In genomic region chr14:95294834-95295599, GRCh38 we compare ENCODE assay signal across 12 cellular contexts. TPM values are rescaled to one million over a fixed set of nuclear protein-coding genes. Genes with fewer than 3 reads are reported as not detected.
A peak's percentile ranks its signal among the peaks of the same experiment; 100 is the strongest.
DNase-seq lines count a peak whose midpoint lies in the region; ATAC-seq, FAIRE-seq and TF ChIP-seq lines count a peak whose summit lies in the region.
"Had no signal": no experiment of that assay in that cellular context is flagged by ENCODE, and none has a peak within 500 bp of the region (broad histone marks: within the 10 kb centered on the region; RNA-seq: fewer than 3 reads in every experiment).

No MANE protein-coding gene starts in this region.

- CTCF ChIA-PET in Calu3 (lab: Charles Lee) = interaction anchor here (0.6 to 1.0 kb wide), 2 partner anchors 11 to 83 kb away, joined by 3 read pairs; no protein-coding TSS in a partner anchor

- H3K27me3 Mint-ChIP-seq in Calu3 (ENCODE audit: unreplicated experiment) = no peaks in the 10 kb centered on the region

- no peak overlapping the region for H3K4me3 ChIP-seq in neuronal stem cell (ENCODE audit: low read length in 2 of 2)

- H3K27ac ChIP-seq in neuronal stem cell (replicated peaks; ENCODE audit: low read length) = no peak overlapping the region

- no peak overlapping the region for H2AK5ac ChIP-seq in neuronal stem cell (ENCODE audit: low read depth, low read length)

- H3K9me3 ChIP-seq in neuronal stem cell (replicated peaks in 1 of 2; ENCODE audit: control insufficient read depth in 2 of 2, insufficient read depth in 1 of 2, low read depth in 1 of 2, low read length in 2 of 2) = peaks cover 1 to 6% of the 10 kb centered on the region in 2 donors

- H4K8ac ChIP-seq in neuronal stem cell (ENCODE audit: low read depth, low read length) = no peak overlapping the region

- FAIRE-seq in HTR-8/SVneo (lab: Jason Lieb, UNC) = no peak
- FAIRE-seq: colon had no signal

- peak overlapping the region; percentile 60 for H3K27ac Mint-ChIP-seq in Calu3 (ENCODE audit: unreplicated experiment)
- H3K27ac Mint-ChIP-seq: nephron progenitor cell had no signal

- H3K36me3 ChIP-seq in neuronal stem cell (replicated peaks in 1 of 2; ENCODE audit: control insufficient read depth in 2 of 2, insufficient read depth in 2 of 2, low read length in 2 of 2) = no peaks in the 10 kb centered on the region

- H3K4me1 ChIP-seq in neuronal stem cell (ENCODE audit: control insufficient read depth in 2 of 2, insufficient read depth in 1 of 2, low read depth in 1 of 2, low read length in 2 of 2) = peaks cover 0 to 2% of the 10 kb centered on the region in 2 donors

- no peak overlapping the region for H2BK15ac ChIP-seq in neuronal stem cell (ENCODE audit: low read length)

- WGBS in neuronal stem cell (ENCODE audit: extremely low coverage in 2 of 2, insufficient read length in 2 of 2, insufficient replicate concordance in 1 of 2), 2 donors = no CpG with 5 or more reads among the region's 9 CpGs

- H2BK12ac ChIP-seq in neuronal stem cell (ENCODE audit: low read length) = no peak overlapping the region

- H2AFZ ChIP-seq in neuronal stem cell (ENCODE audit: low read length) = no peak overlapping the region

- no TSS peak for BruUV-seq in Calu3 (replicated peaks; lab: Mats Ljungman, UMichigan)

- H3K27me3 ChIP-seq in neuronal stem cell (ENCODE audit: control insufficient read depth in 3 of 3, insufficient read depth in 3 of 3, low read depth in 1 of 3, low read length in 3 of 3) = no peaks in the 10 kb centered on the region

- no peak for ATAC-seq in HG03095 (IDR thresholded peaks at IDR 0.05; ENCODE audit: unreplicated experiment)

- no peak for TF ChIP-seq CTCF in Calu3 (IDR thresholded peaks at IDR 0.05; ENCODE audit: unreplicated experiment)

- H3K79me1 ChIP-seq in neuronal stem cell (ENCODE audit: low read depth, low read length) = peaks cover 1% of the 10 kb centered on the region

- DNase-seq in Calu3 = peak; percentile 80
- peak; percentile 60 for DNase-seq in NCI-H345 (lab: John Stamatoyannopoulos, UW)
- DNase-seq in dermis blood vessel endothelial cell = peak; percentile 83
- no peak for DNase-seq in neuronal stem cell (ENCODE audit: low spot score)
- no peak for DNase-seq in medulla oblongata (ENCODE audit: extremely low spot score)
- no peak for DNase-seq in HUDEP-2 (lab: John Stamatoyannopoulos, UW; ENCODE audit: unreplicated experiment in 76 of 76)
- DNase-seq in HTR-8/SVneo (ENCODE audit: insufficient read length, low spot score) = no peak
- DNase-seq: COR-L47, KBM-7, nephron progenitor cell had no signal

- no peak overlapping the region for H3K23ac ChIP-seq in neuronal stem cell (ENCODE audit: low read depth, low read length, poor library complexity)

- no peak overlapping the region for H4K91ac ChIP-seq in neuronal stem cell (ENCODE audit: low read depth, low read length, poor library complexity)

- H3K14ac ChIP-seq in neuronal stem cell (ENCODE audit: low read length) = no peak overlapping the region

- no peak overlapping the region for H3K9ac ChIP-seq in neuronal stem cell (ENCODE audit: low read depth, low read length, poor library complexity)

- H3K4ac ChIP-seq in neuronal stem cell (ENCODE audit: low read length) = no peak overlapping the region

- H3K4me3 Mint-ChIP-seq in Calu3 (ENCODE audit: low read depth, unreplicated experiment) = peak overlapping the region; percentile 31
- H3K4me3 Mint-ChIP-seq: nephron progenitor cell had no signal

- H3K18ac ChIP-seq in neuronal stem cell (ENCODE audit: low read length) = peak overlapping the region; percentile 16

- intact Hi-C loops in Calu3 (cut with micrococcal nuclease; ENCODE audit: unreplicated experiment) = no loop called here

- no peak overlapping the region for H3K4me2 ChIP-seq in neuronal stem cell (ENCODE audit: insufficient read depth, low read length, poor library complexity, severe bottlenecking)

- peaks cover 37% of the 10 kb centered on the region for H3K36me3 Mint-ChIP-seq in Calu3 (ENCODE audit: insufficient read depth, unreplicated experiment)

- peaks cover 6% of the 10 kb centered on the region for H3K9me3 Mint-ChIP-seq in Calu3 (ENCODE audit: low read depth, unreplicated experiment)

- H2BK5ac ChIP-seq in neuronal stem cell (ENCODE audit: low read length) = no peak overlapping the region

- no peak overlapping the region for H2BK120ac ChIP-seq in neuronal stem cell (ENCODE audit: low read depth, low read length)

- peaks cover 70% of the 10 kb centered on the region for H3K4me1 Mint-ChIP-seq in Calu3 (ENCODE audit: low read depth, unreplicated experiment)

RNA-seq across cellular contexts. Expression of gene CLMN, which starts 24.7 kb away (rescaled TPM):
- total RNA-seq in Calu3 (2022) = 104 and 111 TPM in 2 replicates
- 0.68 and 1.5 TPM in 2 replicates for total RNA-seq in dermis blood vessel endothelial cell
- polyA plus RNA-seq in neuronal stem cell (2013, experiment 1 of 2) = 7.4 TPM
- polyA plus RNA-seq in neuronal stem cell (2013, experiment 2 of 2) = 7.1 TPM

Comparison
In these comparisons a context has a peak if more than half of its experiments do, and no peak if none do; other contexts are left out.
1. DNase-seq: peak in Calu3 (single experiment), NCI-H345 (single experiment) and dermis blood vessel endothelial cell (single experiment); none in neuronal stem cell (single experiment), medulla oblongata (single experiment), HUDEP-2 (0 of 76) and HTR-8/SVneo (single experiment).
2. RNA of gene CLMN, which starts 24.7 kb away (total RNA-seq): 104 to 111 TPM in Calu3; 0.68 to 1.5 TPM in dermis blood vessel endothelial cell; every median in the first group is over 10 times any median in the second.